22 cellular contexts compared by ENCODE assay signal in genomic region chr4:78876568-78877320, GRCh38.
DNase-seq lines count a peak whose midpoint lies in the region; ATAC-seq, FAIRE-seq and TF ChIP-seq lines count a peak whose summit lies in the region.
"Had no signal": no experiment of that assay in that cellular context is flagged by ENCODE, and none has a peak within 500 bp of the region (broad histone marks: within the 10 kb centered on the region; RNA-seq: fewer than 3 reads in every experiment).

No MANE protein-coding gene starts in this region.

- no peak for ATAC-seq in heart left ventricle
- no peak for ATAC-seq in GM21447 (IDR thresholded peaks at IDR 0.05; ENCODE audit: unreplicated experiment)
- no peak for ATAC-seq in HG03045 (IDR thresholded peaks at IDR 0.05; ENCODE audit: unreplicated experiment)
- ATAC-seq: activated CD8-positive, alpha-beta T cell treated with anti-CD3 and anti-CD28 coated beads for 36 hours; activated T-cell treated with anti-CD3 and anti-CD28 coated beads, Interleukin-2, amount 50 U/mL, for 4 hours; lower lobe of right lung; T-cell had no signal

- H3K9me3 Mint-ChIP-seq in neural progenitor cell = no peaks in the 10 kb centered on the region
- H3K9me3 Mint-ChIP-seq: activated CD8-positive, alpha-beta T cell treated with anti-CD3 and anti-CD28 coated beads for 36 hours; activated naive CD4-positive, alpha-beta T cell treated with anti-CD3 and anti-CD28 coated beads, Interleukin-2, amount 50 U/mL, for 24 hours; activated T-cell treated with anti-CD3 and anti-CD28 coated beads, Interleukin-2, amount 50 U/mL, for 4 hours; CD4-positive, alpha-beta memory T cell; T-cell had no signal

- no peak overlapping the region for H3K9ac ChIP-seq in fibroblast of lung (ENCODE audit: insufficient read depth, low read length)
- no peak overlapping the region for H3K9ac ChIP-seq in neural progenitor cell

- H3K4me1 ChIP-seq in fibroblast of lung (ENCODE audit: control insufficient read depth, extremely low read depth, insufficient read depth, low read length) (no peaks in the 10 kb centered on the region), heart left ventricle (no peaks in the 10 kb centered on the region), neural progenitor cell (no peaks in the 10 kb centered on the region)
- H3K4me1 ChIP-seq: lower lobe of right lung had no signal

- H3K4me2 ChIP-seq in fibroblast of lung (ENCODE audit: extremely low read depth, insufficient read depth, low read length) (no peak overlapping the region), neural progenitor cell (no peak overlapping the region)

- peak; percentile 42 for FAIRE-seq in TTC549 (lab: Jason Lieb, UNC)

- H3K27me3 ChIP-seq in AG04450 (ENCODE audit: control insufficient read depth, insufficient read depth, low read length) = no peaks in the 10 kb centered on the region
- H3K27me3 ChIP-seq in fibroblast of lung (ENCODE audit: control insufficient read depth, insufficient read depth, low read length) = no peaks in the 10 kb centered on the region
- H3K27me3 ChIP-seq in heart left ventricle = no peaks in the 10 kb centered on the region
- no peaks in the 10 kb centered on the region for H3K27me3 ChIP-seq in neural progenitor cell
- H3K27me3 ChIP-seq: brain microvascular endothelial cell had no signal

- no peak overlapping the region for H3K4me3 Mint-ChIP-seq in neural progenitor cell
- H3K4me3 Mint-ChIP-seq: activated CD8-positive, alpha-beta T cell treated with anti-CD3 and anti-CD28 coated beads for 36 hours; activated naive CD4-positive, alpha-beta T cell treated with anti-CD3 and anti-CD28 coated beads, Interleukin-2, amount 50 U/mL, for 24 hours; activated T-cell treated with anti-CD3 and anti-CD28 coated beads, Interleukin-2, amount 50 U/mL, for 4 hours; CD4-positive, alpha-beta memory T cell; T-cell had no signal

- CTCF ChIA-PET in AG04450 (lab: Charles Lee) = interaction anchor here (1.0 kb wide), 1 partner anchor 232 kb away, joined by 3 read pairs; no protein-coding TSS in a partner anchor

- H3K79me2 ChIP-seq in fibroblast of lung (ENCODE audit: control insufficient read depth, insufficient read depth, low read length) = no peaks in the 10 kb centered on the region
- no peaks in the 10 kb centered on the region for H3K79me2 ChIP-seq in neural progenitor cell (ENCODE audit: low read depth)

- no peaks in the 10 kb centered on the region for H3K27me3 Mint-ChIP-seq in neural progenitor cell (ENCODE audit: insufficient read depth, low read depth)
- H3K27me3 Mint-ChIP-seq: activated CD8-positive, alpha-beta T cell treated with anti-CD3 and anti-CD28 coated beads for 36 hours; activated naive CD4-positive, alpha-beta T cell treated with anti-CD3 and anti-CD28 coated beads, Interleukin-2, amount 50 U/mL, for 24 hours; CD4-positive, alpha-beta memory T cell; T-cell had no signal

- no peaks in the 10 kb centered on the region for H4K20me1 ChIP-seq in fibroblast of lung (ENCODE audit: control insufficient read depth, extremely low read depth, insufficient read depth, low read length)
- no peaks in the 10 kb centered on the region for H4K20me1 ChIP-seq in neural progenitor cell (ENCODE audit: low read depth)

- H3K36me3 ChIP-seq in fibroblast of lung (ENCODE audit: control insufficient read depth, insufficient read depth, low read length) (peaks cover 7% of the 10 kb centered on the region), heart left ventricle (peaks cover 0 to 92% (median 80%) of the 10 kb centered on the region in 9 donors), neural progenitor cell (peaks cover 16% of the 10 kb centered on the region)

- H3K4me1 Mint-ChIP-seq in neural progenitor cell = no peaks in the 10 kb centered on the region
- H3K4me1 Mint-ChIP-seq: activated naive CD4-positive, alpha-beta T cell treated with anti-CD3 and anti-CD28 coated beads, Interleukin-2, amount 50 U/mL, for 24 hours; CD4-positive, alpha-beta memory T cell had no signal

- H3K36me3 Mint-ChIP-seq in neural progenitor cell = peaks cover 22% of the 10 kb centered on the region

- no peak overlapping the region for H3K27ac Mint-ChIP-seq in neural progenitor cell
- H3K27ac Mint-ChIP-seq: activated CD8-positive, alpha-beta T cell treated with anti-CD3 and anti-CD28 coated beads for 36 hours; activated naive CD4-positive, alpha-beta T cell treated with anti-CD3 and anti-CD28 coated beads, Interleukin-2, amount 50 U/mL, for 24 hours; CD4-positive, alpha-beta memory T cell; T-cell had no signal

- TF ChIP-seq POLR2A in heart left ventricle (IDR thresholded peaks at IDR 0.05) = no peak

- intact Hi-C loops in heart left ventricle (cut with DNase I) = no loop called here

- H3F3A ChIP-seq in neural progenitor cell (ENCODE audit: low read depth) = no peaks in the 10 kb centered on the region

- H2AFZ ChIP-seq in fibroblast of lung (ENCODE audit: low read length) (no peak overlapping the region), neural progenitor cell (replicated peaks) (no peak overlapping the region)

- H3K4me3 ChIP-seq in AG04450 (ENCODE audit: low read depth, low read length) = no peak overlapping the region
- no peak overlapping the region for H3K4me3 ChIP-seq in fibroblast of lung (replicated peaks in 1 of 4; ENCODE audit: control extremely low read depth in 1 of 4, insufficient read depth in 1 of 4, low read depth in 3 of 4, low read length in 4 of 4)
- H3K4me3 ChIP-seq in heart left ventricle = no peak overlapping the region
- H3K4me3 ChIP-seq in neural progenitor cell = no peak overlapping the region
- H3K4me3 ChIP-seq: lower lobe of right lung had no signal

- H3K27ac ChIP-seq in AG04450 (ENCODE audit: low read depth, low read length) = no peak overlapping the region
- no peak overlapping the region for H3K27ac ChIP-seq in fibroblast of lung (ENCODE audit: insufficient read depth, low read length)
- no peak overlapping the region for H3K27ac ChIP-seq in heart left ventricle
- H3K27ac ChIP-seq in neural progenitor cell = no peak overlapping the region
- H3K27ac ChIP-seq: brain microvascular endothelial cell, HL-60, lower lobe of right lung had no signal

- TF ChIP-seq CTCF in AG04450 (IDR thresholded peaks at IDR 0.05; ENCODE audit: low read depth, low read length) (no peak), fibroblast of lung (conservative IDR thresholded peaks at IDR 0.05 in 1 of 2, IDR thresholded peaks at IDR 0.05 in 1 of 2; ENCODE audit: low read depth in 1 of 2, low read length in 2 of 2) (no peak), heart left ventricle (IDR thresholded peaks at IDR 0.05) (no peak), neural progenitor cell (IDR thresholded peaks at IDR 0.05) (no peak)

- H3K9me3 ChIP-seq in AG04450 (ENCODE audit: control insufficient read depth, insufficient read depth, low read length) = no peaks in the 10 kb centered on the region
- no peaks in the 10 kb centered on the region for H3K9me3 ChIP-seq in fibroblast of lung (ENCODE audit: control insufficient read depth, insufficient read depth, low read depth, low read length)
- H3K9me3 ChIP-seq in heart left ventricle = no peaks in the 10 kb centered on the region
- H3K9me3 ChIP-seq in neural progenitor cell (ENCODE audit: low read depth) = no peaks in the 10 kb centered on the region
- H3K9me3 ChIP-seq: lower lobe of right lung had no signal

- WGBS in heart left ventricle, 4 donors = 92 to 95% (median 94%) methylated on average over 5 of the region's 5 CpGs

- DNase-seq in AG04450 (ENCODE audit: low read depth, low spot score) (peak; percentile 2), HCEC 1CT (peak; percentile 44), fibroblast of lung (ENCODE audit: low read depth in 2 of 2) (peak; percentile 3 to 65), heart left ventricle (no peak), neural progenitor cell (ENCODE audit: low spot score) (no peak)
- DNase-seq: activated CD8-positive, alpha-beta T cell treated with anti-CD3 and anti-CD28 coated beads for 36 hours; activated T-cell treated with anti-CD3 and anti-CD28 coated beads, Interleukin-2, amount 50 U/mL, for 4 hours; brain microvascular endothelial cell; CD4-positive, alpha-beta memory T cell; effector CD8-positive, alpha-beta T cell; GOT3; KG1; lower lobe of right lung; NCI-H1417 treated with DMSO at 0.1 percent for 48 hours; NCI-H2227 treated with DMSO at 0.1 percent for 48 hours; stimulated activated CD4-positive, alpha-beta T cell treated with anti-CD3 and anti-CD28 coated beads, Interleukin-4, amount 100 ng/mL, for 1 hour; T-cell had no signal

- POLR2A ChIA-PET in AG04450 (lab: Yijun Ruan, JAX) = no interaction called here

Comparison
In these comparisons a context has a peak if more than half of its experiments do, and no peak if none do; other contexts are left out.
1. DNase-seq: peak in AG04450 (single experiment), HCEC 1CT (single experiment) and fibroblast of lung (2 of 2); none in heart left ventricle (0 of 5) and neural progenitor cell (single experiment).